Comparison of ENCODE assay signal across 8 cellular contexts in the genomic region with DNA sequence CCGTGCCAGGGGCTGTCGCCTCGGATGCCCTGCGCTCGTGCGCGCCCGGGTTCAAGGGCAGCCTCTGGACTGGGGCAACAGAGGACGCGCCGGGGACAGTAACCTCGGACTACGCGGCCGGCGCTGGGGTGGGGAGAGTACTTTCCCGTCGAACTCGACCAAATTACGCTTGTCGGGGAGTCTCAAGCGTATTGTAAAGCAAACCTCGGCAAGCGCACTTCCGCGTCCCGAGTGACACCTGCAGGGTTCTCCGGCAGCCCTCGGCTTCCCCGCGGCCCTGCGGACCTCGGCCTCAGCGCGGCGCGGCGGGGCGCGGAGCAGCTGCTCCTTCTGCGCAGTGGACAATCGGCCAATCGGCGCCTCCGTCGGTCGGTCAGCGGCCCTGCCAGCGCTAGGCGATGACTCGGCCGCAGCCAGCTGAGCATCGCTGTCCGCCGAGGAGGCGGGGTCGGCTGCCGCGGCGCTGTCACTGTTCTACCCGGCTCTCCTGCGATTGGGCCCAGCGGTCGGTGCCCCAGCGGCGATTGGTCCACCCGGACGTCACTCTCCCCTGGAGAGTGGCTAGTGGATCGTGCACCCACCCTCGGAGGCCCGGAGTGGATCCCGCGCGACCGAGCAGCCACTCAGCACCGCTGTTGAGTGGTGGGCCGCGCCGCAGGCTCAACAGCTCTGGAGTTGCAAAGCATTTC. TPM values are rescaled to one million over a fixed set of nuclear protein-coding genes. Genes with fewer than 3 reads are reported as not detected.
DNase-seq lines count a peak whose midpoint lies in the region; ATAC-seq, FAIRE-seq and TF ChIP-seq lines count a peak whose summit lies in the region.

A gene with protein sequence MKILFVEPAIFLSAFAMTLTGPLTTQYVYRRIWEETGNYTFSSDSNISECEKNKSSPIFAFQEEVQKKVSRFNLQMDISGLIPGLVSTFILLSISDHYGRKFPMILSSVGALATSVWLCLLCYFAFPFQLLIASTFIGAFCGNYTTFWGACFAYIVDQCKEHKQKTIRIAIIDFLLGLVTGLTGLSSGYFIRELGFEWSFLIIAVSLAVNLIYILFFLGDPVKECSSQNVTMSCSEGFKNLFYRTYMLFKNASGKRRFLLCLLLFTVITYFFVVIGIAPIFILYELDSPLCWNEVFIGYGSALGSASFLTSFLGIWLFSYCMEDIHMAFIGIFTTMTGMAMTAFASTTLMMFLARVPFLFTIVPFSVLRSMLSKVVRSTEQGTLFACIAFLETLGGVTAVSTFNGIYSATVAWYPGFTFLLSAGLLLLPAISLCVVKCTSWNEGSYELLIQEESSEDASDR (minus strand): TSS at position 433 of the 689 bp plus-strand sequence. CDS start 972 bp downstream, outside the sequence.

- H3K4me3 ChIP-seq in right atrium auricular region: peak within 1 kb of the TSS; percentile 56 to 79
- H3K4me3 ChIP-seq in uterus: peak within 1 kb of the TSS; percentile 66 to 79

- peak; percentile 99 for ATAC-seq in HG02678 (IDR thresholded peaks at IDR 0.05; ENCODE audit: unreplicated experiment)

- TF ChIP-seq POLR2A in GM12891 (IDR thresholded peaks at IDR 0.05; ENCODE audit: low read depth, low read length) (peak; percentile 60), uterus (IDR thresholded peaks at IDR 0.05) (peak in 1 of 2 donors; percentile 81)

- DNase-seq in GM12891 (ENCODE audit: insufficient read length, low spot score) (peak; percentile 95), NCI-H1417 (lab: John Stamatoyannopoulos, UW) (peak; percentile 70 to 87 (median 85)), T-helper 2 cell (peak; percentile 91 to 98 (median 96)), anterior cingulate cortex (lab: John Stamatoyannopoulos, UW) (peak; percentile 85 to 99 (median 97)), right atrium auricular region (ENCODE audit: low spot score) (peak; percentile 98), putamen (ENCODE audit: low spot score) (peak; percentile 97), uterus (peak; percentile 99)

- H3K27me3 ChIP-seq in right atrium auricular region (no peaks in the 10 kb centered on the region), uterus (no peaks in the 10 kb centered on the region)

- FAIRE-seq in GM12891 (lab: Jason Lieb, UNC): peak; percentile 97

- peak in 1 of 2 donors; percentile 33 for TF ChIP-seq CTCF in right atrium auricular region (IDR thresholded peaks at IDR 0.05)
- peak in 3 of 4 experiments; percentile 25 to 31 (median 26) for TF ChIP-seq CTCF in uterus (IDR thresholded peaks at IDR 0.05)

- H3K36me3 ChIP-seq in right atrium auricular region (no peaks in the 10 kb centered on the region), uterus (no peaks in the 10 kb centered on the region)

- H3K27ac ChIP-seq in right atrium auricular region (peak within 1 kb of the TSS; percentile 96 to 99), uterus (peak within 1 kb of the TSS; percentile 91 to 93)

- H3K4me1 ChIP-seq in right atrium auricular region (peaks cover 0 to 30% of the 10 kb centered on the region in 2 donors), uterus (no peaks in the 10 kb centered on the region)

- intact Hi-C loops in uterus (cut with DNase I; ENCODE audit: low total_unique reads): no loop called here

- H3K9me3 ChIP-seq in right atrium auricular region: no peaks in the 10 kb centered on the region
- H3K9me3 ChIP-seq in uterus: no peaks in the 10 kb centered on the region

TF ChIP-seq in GM12891, 5 proteins besides CTCF, POLR2A, EP300 and RAD21:
- TF ChIP-seq SPI1 (IDR thresholded peaks at IDR 0.05; ENCODE audit: low read depth, low read length): 0 out of 2 replicates have a peak, but pooled peaks have one; percentile 33
- no peak for TF ChIP-seq TAF1 (IDR thresholded peaks at IDR 0.05; ENCODE audit: low read depth, low read length)
- no peak for TF ChIP-seq POU2F2 (IDR thresholded peaks at IDR 0.05; ENCODE audit: low read depth, low read length)
- TF ChIP-seq POLR2AphosphoS5 (IDR thresholded peaks at IDR 0.05; ENCODE audit: low read depth, low read length): peak; percentile 40; the same call in 1 of the 2 replicates

RNA-seq across cellular contexts. Expression of the gene that starts here (rescaled TPM):
- 6.2 TPM for polyA plus RNA-seq in GM12891 (2012; ENCODE audit: low read depth, missing spikeins)
- 10 to 100 TPM; 13.5 to 24.1 TPM for total RNA-seq in right atrium auricular region
- 10 to 100 TPM in 1 of 4 donors, 1 to 10 TPM in 3; 2.3 to 12.1 (median 5.9) TPM for total RNA-seq in uterus

Comparison
In these comparisons a context has a peak if more than half of its experiments do, and no peak if none do; other contexts are left out.
1. Peak in every context shown above with its lines: DNase-seq, ATAC-seq, H3K4me3 ChIP-seq and H3K27ac ChIP-seq.